Comparison of ENCODE assay signal across 10 cellular contexts in the genomic region with DNA sequence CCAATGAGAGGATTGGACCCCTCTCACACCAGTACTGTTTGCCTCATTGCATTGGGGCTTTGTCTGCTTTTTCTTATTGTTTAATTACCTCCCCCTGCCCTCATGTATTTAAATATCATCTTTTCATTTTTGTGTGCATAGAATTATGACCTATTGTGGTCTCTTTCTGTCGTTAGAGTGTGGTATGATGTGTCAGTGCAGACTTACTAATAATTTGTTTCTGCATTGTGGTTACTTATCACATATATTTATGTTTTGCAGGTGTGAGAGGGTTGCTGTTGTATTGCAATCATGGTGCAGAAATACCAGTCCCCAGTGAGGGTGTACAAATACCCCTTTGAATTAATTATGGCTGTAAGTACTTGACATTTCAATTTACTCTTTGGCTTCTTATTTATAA. TPM values are rescaled to one million over a fixed set of nuclear protein-coding genes. Genes with fewer than 3 reads are reported as not detected.
DNase-seq lines count a peak whose midpoint lies in the region; ATAC-seq and TF ChIP-seq lines count a peak whose summit lies in the region.
"Had no signal": no experiment of that assay in that cellular context is flagged by ENCODE, and none has a peak within 500 bp of the region (broad histone marks: within the 10 kb centered on the region; RNA-seq: fewer than 3 reads in every experiment).

No MANE protein-coding gene starts in this region.

- WGBS in adrenal gland, 4 donors: 9 to 43% (median 25%) methylated on average over 1 of the region's 1 CpG
- WGBS in mesenchymal stem cell: 33% methylated on average over 1 of the region's 1 CpG

- no peak overlapping the region for H2AK5ac ChIP-seq in mesenchymal stem cell (ENCODE audit: low read length, severe bottlenecking)

- TF ChIP-seq CTCF in adrenal gland (IDR thresholded peaks at IDR 0.05) (no peak), upper lobe of right lung (IDR thresholded peaks at IDR 0.05) (no peak), Calu3 (IDR thresholded peaks at IDR 0.05; ENCODE audit: unreplicated experiment) (no peak)

- H3K4me1 ChIP-seq in adrenal gland (replicated peaks in 1 of 2): peaks cover 65 to 69% of the 10 kb centered on the region in 2 donors
- peaks cover 26% of the 10 kb centered on the region for H3K4me1 ChIP-seq in mesenchymal stem cell (ENCODE audit: control insufficient read depth, insufficient read depth, low read depth, low read length)
- H3K4me1 ChIP-seq in upper lobe of right lung: peaks cover 59% of the 10 kb centered on the region

- H3K14ac ChIP-seq in mesenchymal stem cell (ENCODE audit: low read length in 2 of 2): no peak overlapping the region

- H3K9me3 Mint-ChIP-seq in Calu3 (ENCODE audit: low read depth, unreplicated experiment): no peaks in the 10 kb centered on the region

- no peak overlapping the region for H2BK120ac ChIP-seq in mesenchymal stem cell (ENCODE audit: low read depth, low read length)

- H2AFZ ChIP-seq in mesenchymal stem cell (ENCODE audit: low read depth, low read length): no peak overlapping the region
- H2AFZ ChIP-seq: neural progenitor cell had no signal

- peak overlapping the region in 1 of 4 donors; percentile 86 for H3K4me3 ChIP-seq in adrenal gland
- peak overlapping the region in 1 of 2 experiments; percentile 3 for H3K4me3 ChIP-seq in mesenchymal stem cell (ENCODE audit: insufficient read depth in 1 of 2, low read depth in 1 of 2, low read length in 2 of 2)
- H3K4me3 ChIP-seq in upper lobe of right lung: peak overlapping the region; percentile 75
- H3K4me3 ChIP-seq: neural progenitor cell had no signal

- H3K27me3 Mint-ChIP-seq in Calu3 (ENCODE audit: unreplicated experiment): no peaks in the 10 kb centered on the region

- peak overlapping the region; percentile 87 for H3K9ac ChIP-seq in mesenchymal stem cell (ENCODE audit: low read length)
- H3K9ac ChIP-seq: neural progenitor cell had no signal

- TF ChIP-seq POLR2A in adrenal gland (IDR thresholded peaks at IDR 0.05): no peak

- H3K36me3 ChIP-seq in adrenal gland (replicated peaks in 1 of 2) (peaks cover 0 to 37% of the 10 kb centered on the region in 2 donors), mesenchymal stem cell (ENCODE audit: control insufficient read depth in 1 of 2, insufficient read depth in 2 of 2, low read depth in 1 of 2, low read length in 2 of 2) (peaks cover 4 to 49% of the 10 kb centered on the region in 2 experiments), upper lobe of right lung (peaks cover 37% of the 10 kb centered on the region)
- H3K36me3 ChIP-seq: neural progenitor cell had no signal

- ATAC-seq in Right ventricle myocardium inferior (no peak), upper lobe of right lung (no peak), HG03520 (IDR thresholded peaks at IDR 0.05; ENCODE audit: unreplicated experiment) (no peak)

- no peak overlapping the region for H2BK12ac ChIP-seq in mesenchymal stem cell (ENCODE audit: low read length in 2 of 2)

- no peak overlapping the region for H3K4ac ChIP-seq in mesenchymal stem cell (ENCODE audit: low read depth in 1 of 2, low read length in 2 of 2)

- H3K27ac ChIP-seq in adrenal gland (peak overlapping the region in 3 of 5 donors; percentile 92 to 99 (median 97)), mesenchymal stem cell (ENCODE audit: low read length, poor library complexity, severe bottlenecking) (no peak overlapping the region), upper lobe of right lung (peak overlapping the region; percentile 88)
- H3K27ac ChIP-seq: neural progenitor cell had no signal

- peak; percentile 5 for DNase-seq in cardiac septum (ENCODE audit: low spot score)
- no peak for DNase-seq in Right ventricle myocardium inferior (ENCODE audit: missing footprints)
- no peak for DNase-seq in adrenal gland
- DNase-seq in mesenchymal stem cell: no peak
- no peak for DNase-seq in upper lobe of right lung
- DNase-seq in Calu3: no peak
- no peak for DNase-seq in NCI-H748 treated with DMSO at 0.1 percent for 48 hours (lab: John Stamatoyannopoulos, UW)
- DNase-seq: stimulated activated CD4-positive, alpha-beta T cell treated with anti-CD3 and anti-CD28 coated beads, Interleukin-4, amount 100 ng/mL, for 1 hour had no signal

- no peak overlapping the region for H3K4me3 Mint-ChIP-seq in Calu3 (ENCODE audit: low read depth, unreplicated experiment)

- H3K79me1 ChIP-seq in mesenchymal stem cell (replicated peaks; ENCODE audit: low read length, poor library complexity, severe bottlenecking): no peaks in the 10 kb centered on the region

- BruUV-seq in Calu3 (replicated peaks; lab: Mats Ljungman, UMichigan): no TSS peak

- peaks cover 46% of the 10 kb centered on the region for H3K36me3 Mint-ChIP-seq in Calu3 (ENCODE audit: insufficient read depth, unreplicated experiment)

- H3K27ac Mint-ChIP-seq in Calu3 (ENCODE audit: unreplicated experiment): no peak overlapping the region
- H3K27ac Mint-ChIP-seq: neural progenitor cell had no signal

- CTCF ChIA-PET in Calu3 (lab: Charles Lee): no interaction called here

- H3K23ac ChIP-seq in mesenchymal stem cell (ENCODE audit: low read length in 2 of 2): no peak overlapping the region

- H3K9me3 ChIP-seq in adrenal gland (replicated peaks in 1 of 3) (no peaks in the 10 kb centered on the region), mesenchymal stem cell (ENCODE audit: control insufficient read depth, low read length) (peaks cover 4% of the 10 kb centered on the region), upper lobe of right lung (no peaks in the 10 kb centered on the region)

- no peak overlapping the region for H2BK15ac ChIP-seq in mesenchymal stem cell (ENCODE audit: low read depth, poor library complexity, severe bottlenecking)

- no peaks in the 10 kb centered on the region for H3K27me3 ChIP-seq in adrenal gland
- H3K27me3 ChIP-seq in mesenchymal stem cell (ENCODE audit: control insufficient read depth in 1 of 2, insufficient read depth in 1 of 2, low read length in 2 of 2): no peaks in the 10 kb centered on the region
- no peaks in the 10 kb centered on the region for H3K27me3 ChIP-seq in upper lobe of right lung
- H3K27me3 ChIP-seq: neural progenitor cell had no signal

- H3K4me2 ChIP-seq in mesenchymal stem cell (ENCODE audit: low read length, poor library complexity, severe bottlenecking): peak overlapping the region; percentile 10
- H3K4me2 ChIP-seq: neural progenitor cell had no signal

- intact Hi-C loops in cardiac septum (cut with DNase I) (no loop called here), Right ventricle myocardium inferior (cut with DNase I) (no loop called here), adrenal gland (cut with DNase I) (loop anchor here in 1 of 2 donors (10.0 kb wide), 2 partner anchors 49 to 61 kb away; no protein-coding TSS in a partner anchor), upper lobe of right lung (cut with DNase I) (loop anchor here (10.0 kb wide), 2 partner anchors 49 to 61 kb away; no protein-coding TSS in a partner anchor), Calu3 (cut with micrococcal nuclease; ENCODE audit: unreplicated experiment) (loop anchor here (10.0 kb wide), 1 partner anchor 49 kb away; no protein-coding TSS in a partner anchor)

- no peak overlapping the region for H4K91ac ChIP-seq in mesenchymal stem cell (ENCODE audit: low read length)

- H3K18ac ChIP-seq in mesenchymal stem cell (ENCODE audit: low read depth in 1 of 2, low read length in 2 of 2): no peak overlapping the region

- peaks cover 43% of the 10 kb centered on the region for H3K4me1 Mint-ChIP-seq in Calu3 (ENCODE audit: low read depth, unreplicated experiment)

- H2BK5ac ChIP-seq in mesenchymal stem cell (ENCODE audit: low read depth, low read length, poor library complexity, severe bottlenecking): no peak overlapping the region

- no peak overlapping the region for H4K8ac ChIP-seq in mesenchymal stem cell (ENCODE audit: low read length)

RNA-seq across cellular contexts. Expression of gene SEC14L1, which starts 2.5 kb away (rescaled TPM):
- total RNA-seq in cardiac septum (44.2 TPM), Right ventricle myocardium inferior (65.5 TPM), adrenal gland (100 to 1,000 TPM; 130 to 255 (median 199) TPM), upper lobe of right lung (144 TPM), Calu3 (2022) (46.3 and 50.6 TPM in 2 replicates)
- 100 to 1,000 TPM in 2 of 3 donors, 10 to 100 TPM in 1; 61.8 to 125 (median 119) TPM for polyA plus RNA-seq in adrenal gland
- polyA plus RNA-seq in mesenchymal stem cell (2013, experiment 1 of 2): 101 TPM
- polyA plus RNA-seq in mesenchymal stem cell (2013, experiment 2 of 2): 107 TPM

Comparison
In these comparisons a context has a peak if more than half of its experiments do, and no peak if none do; other contexts are left out.
1. intact Hi-C loops: an anchor here in upper lobe of right lung (10.0 kb wide) and Calu3 (10.0 kb wide); none called in cardiac septum and Right ventricle myocardium inferior.